Comparison of ENCODE assay signal across 8 cellular contexts in genomic region chr22:45535835-45536234, GRCh38. TPM values are rescaled to one million over a fixed set of nuclear protein-coding genes. Genes with fewer than 3 reads are reported as not detected.
DNase-seq lines count a peak whose midpoint lies in the region; ATAC-seq and TF ChIP-seq lines count a peak whose summit lies in the region.
"Not testable (repeated sequence)": the region's sequence is repeated elsewhere in the genome, so short reads cannot be mapped to it uniquely, and the experiment has no call there.
"Had no signal": no experiment of that assay in that cellular context is flagged by ENCODE, and none has a peak within 500 bp of the region (broad histone marks: within the 10 kb centered on the region; RNA-seq: fewer than 3 reads in every experiment).

No MANE protein-coding gene starts in this region.

- TF ChIP-seq POLR2A in prostate gland (IDR thresholded peaks at IDR 0.05); suprapubic skin (IDR thresholded peaks at IDR 0.05): not testable (repeated sequence)

- WGBS in esophagus, 2 donors, result 75 to 84% methylated on average over 6 of the region's 6 CpGs
- 95% methylated on average over 6 of the region's 6 CpGs for WGBS in hepatocyte (ENCODE audit: low lambda C conversion rate, missing lambda C conversion rate)
- 84% methylated on average over 6 of the region's 6 CpGs for WGBS in prostate gland
- 82% methylated on average over 6 of the region's 6 CpGs for WGBS in suprapubic skin

- H3K4me1 ChIP-seq in HEK293 (ENCODE audit: control insufficient read depth, insufficient read depth, low read length) (peaks cover 28% of the 10 kb centered on the region), esophagus (ENCODE audit: control insufficient read depth in 2 of 2, insufficient read depth in 2 of 2, low read length in 1 of 2) (peaks cover 19 to 36% of the 10 kb centered on the region in 2 donors), hepatocyte (ENCODE audit: insufficient read depth) (peaks cover 48% of the 10 kb centered on the region), suprapubic skin (peaks cover 80% of the 10 kb centered on the region), upper lobe of right lung (peaks cover 22% of the 10 kb centered on the region)
- H3K4me1 ChIP-seq in prostate gland (replicated peaks), result not testable (repeated sequence)

- not testable (repeated sequence) for H3K27ac Mint-ChIP-seq in WTC11

- not testable (repeated sequence) for H3K9me3 ChIP-seq in HEK293 (ENCODE audit: control insufficient read depth, insufficient read depth, low read depth, low read length); esophagus (ENCODE audit: control insufficient read depth in 2 of 2, insufficient read depth in 1 of 2, low read depth in 1 of 2, low read length in 1 of 2); hepatocyte (ENCODE audit: low read depth); prostate gland; suprapubic skin; upper lobe of right lung

- peaks cover 0 to 58% of the 10 kb centered on the region in 2 experiments; a peak in 2 of 3 replicates for H3K36me3 ChIP-seq in HEK293 (ENCODE audit: control insufficient read depth in 2 of 2, insufficient read depth in 1 of 2, low read length in 2 of 2)
- not testable (repeated sequence) for H3K36me3 ChIP-seq in esophagus (ENCODE audit: control insufficient read depth in 2 of 2, insufficient read depth in 2 of 2, low read length in 1 of 2); hepatocyte (replicated peaks; ENCODE audit: insufficient read depth, low read depth); prostate gland; upper lobe of right lung
- H3K36me3 ChIP-seq in suprapubic skin, result peaks cover 14% of the 10 kb centered on the region

- CTCF ChIA-PET in HEK293 (lab: Yijun Ruan, JAX), result interaction anchor here (1.5 to 2.2 kb wide), 2 partner anchors 18 to 95 kb away, joined by 5 to 10 read pairs; no protein-coding TSS in a partner anchor
- CTCF ChIA-PET in WTC11 (lab: Charles Lee), result not testable (repeated sequence)

- H4K20me1 ChIP-seq in hepatocyte (ENCODE audit: insufficient read depth, poor library complexity, severe bottlenecking), result not testable (repeated sequence)

- TF ChIP-seq EP300 in suprapubic skin (IDR thresholded peaks at IDR 0.05), result not testable (repeated sequence)

- not testable (repeated sequence) for H3K4me1 Mint-ChIP-seq in WTC11

- TF ChIP-seq CTCF in HEK293 (tag by site-specific recombination; IDR thresholded peaks at IDR 0.05); WTC11 (IDR thresholded peaks at IDR 0.05); hepatocyte (IDR thresholded peaks at IDR 0.05; ENCODE audit: poor library complexity); prostate gland (IDR thresholded peaks at IDR 0.05); suprapubic skin (IDR thresholded peaks at IDR 0.05); upper lobe of right lung (IDR thresholded peaks at IDR 0.05): not testable (repeated sequence)

- not testable (repeated sequence) for H2AFZ ChIP-seq in hepatocyte

- H3K27ac ChIP-seq in HEK293 (ENCODE audit: extremely low read depth, low read depth, low read length), result 0 out of 2 replicates have a peak overlapping the region, but pooled peaks have one; percentile 19
- H3K27ac ChIP-seq in esophagus (ENCODE audit: low read depth in 2 of 2, low read length in 1 of 2), result peak overlapping the region; percentile 61 to 95
- peak overlapping the region; percentile 63 for H3K27ac ChIP-seq in hepatocyte
- peak overlapping the region; percentile 16 to 67 for H3K27ac ChIP-seq in prostate gland
- H3K27ac ChIP-seq in suprapubic skin, result peak overlapping the region; percentile 67
- H3K27ac ChIP-seq in upper lobe of right lung, result peak overlapping the region; percentile 47

- H3K4me3 Mint-ChIP-seq in WTC11, result not testable (repeated sequence)

- not testable (repeated sequence) for H3K4me2 ChIP-seq in hepatocyte

- not testable (repeated sequence) for H3K27me3 ChIP-seq in esophagus (ENCODE audit: control insufficient read depth in 1 of 2, insufficient read depth in 2 of 2, low read length in 2 of 2); hepatocyte; prostate gland (replicated peaks; ENCODE audit: insufficient read depth); suprapubic skin; upper lobe of right lung

- POLR2A ChIA-PET in HEK293 (lab: Yijun Ruan, JAX); WTC11 (lab: Charles Lee): not testable (repeated sequence)

- intact Hi-C loops in prostate gland (cut with DNase I), result loop anchor here (5.0 kb wide), 1 partner anchor 39 kb away; no protein-coding TSS in a partner anchor
- intact Hi-C loops in upper lobe of right lung (cut with DNase I), result not testable (repeated sequence)

- H3K27me3 Mint-ChIP-seq in WTC11 (ENCODE audit: low read depth), result not testable (repeated sequence)

- H3K36me3 Mint-ChIP-seq in WTC11, result peaks cover 33% of the 10 kb centered on the region

- H3K9me2 ChIP-seq in hepatocyte (replicated peaks; ENCODE audit: insufficient read depth), result not testable (repeated sequence)

- not testable (repeated sequence) for DNase-seq in WTC11 (ENCODE audit: low spot score); hepatocyte (ENCODE audit: low spot score); prostate gland (ENCODE audit: low spot score); suprapubic skin (ENCODE audit: low spot score in 2 of 2); upper lobe of right lung

- not testable (repeated sequence) for ATAC-seq in WTC11, upper lobe of right lung

- not testable (repeated sequence) for H3K9me3 Mint-ChIP-seq in WTC11

- H3K4me3 ChIP-seq in HEK293 (ENCODE audit: low read depth, low read length); esophagus (ENCODE audit: low read depth in 1 of 2, low read length in 2 of 2); hepatocyte; prostate gland; suprapubic skin; upper lobe of right lung: not testable (repeated sequence)

- H3K79me2 ChIP-seq in hepatocyte, result not testable (repeated sequence)

TF ChIP-seq in HEK293, 187 proteins besides CTCF, POLR2A, EP300 and RAD21:
- peak; percentile 98 for TF ChIP-seq ZNF121 (tag by site-specific recombination; IDR thresholded peaks at IDR 0.05)

TF ChIP-seq in WTC11, 78 proteins besides CTCF, POLR2A, EP300 and RAD21:
- peak; percentile 73; the same call in 1 of the 2 replicates for TF ChIP-seq ZNF121 (CRISPR knock-in tag; IDR thresholded peaks at IDR 0.05)
TF ChIP-seq in WTC11: peak in this region for 1; not testable (repeated sequence) for 77.

RNA-seq across cellular contexts. Expression of gene FBLN1, which starts 33.2 kb away (rescaled TPM):
- total RNA-seq in WTC11 (2021), result 183 to 219 TPM (median 217 TPM) in 3 replicates
- 10 to 100 TPM; 18.8 to 50.3 TPM for polyA plus RNA-seq in esophagus
- total RNA-seq in hepatocyte, result 185 and 201 TPM in 2 replicates
- polyA plus RNA-seq in hepatocyte, result 669 and 709 TPM in 2 replicates
- total RNA-seq in prostate gland, result 100 to 1,000 TPM; 125 to 144 TPM
- 100 to 1,000 TPM; 111 to 174 (median 139) TPM for total RNA-seq in suprapubic skin
- 272 TPM for total RNA-seq in upper lobe of right lung
- total RNA-seq: CD8-positive, alpha-beta T cell had no signal

Comparison
In these comparisons a context has a peak if more than half of its experiments do, and no peak if none do; other contexts are left out.
1. H3K27ac ChIP-seq: peak in every context shown above with its lines; median percentile 78 in esophagus; 67 in suprapubic skin; 63 in hepatocyte; 47 in upper lobe of right lung; 42 in prostate gland; 19 in HEK293.